Comparison of ENCODE assay signal across 8 cellular contexts in genomic region chr9:113401027-113401792, GRCh38. TPM values are rescaled to one million over a fixed set of nuclear protein-coding genes. Genes with fewer than 3 reads are reported as not detected.
A peak's percentile ranks its signal among the peaks of the same experiment; 100 is the strongest.
DNase-seq lines count a peak whose midpoint lies in the region; ATAC-seq and TF ChIP-seq lines count a peak whose summit lies in the region.

ALAD (minus strand) TSS chr9:113401284; CDS start chr9:113393559, 7,725 bp downstream.

- no peaks in the 10 kb centered on the region for H3K36me3 ChIP-seq in right lobe of liver

- ATAC-seq in CD4-positive, alpha-beta T cell (ENCODE audit: poor library complexity) = peak; percentile 98
- ATAC-seq in GM19397 (IDR thresholded peaks at IDR 0.05; ENCODE audit: unreplicated experiment) (peak; percentile 99), HG03571 (IDR thresholded peaks at IDR 0.05; ENCODE audit: unreplicated experiment) (peak; percentile 99), right lobe of liver (peak; percentile 95 to 99 (median 96))

- H3K4me1 ChIP-seq in right lobe of liver = peaks cover 0 to 51% (median 18%) of the 10 kb centered on the region in 4 donors

- no peaks in the 10 kb centered on the region for H3K9me3 ChIP-seq in CD4-positive, alpha-beta T cell (ENCODE audit: control insufficient read depth, low read length)
- H3K9me3 ChIP-seq in right lobe of liver = no peaks in the 10 kb centered on the region

- peak within 1 kb of the TSS; percentile 98 for H3K4me3 Mint-ChIP-seq in CD4-positive, alpha-beta T cell

- no peaks in the 10 kb centered on the region for H3K27me3 ChIP-seq in CD4-positive, alpha-beta T cell (ENCODE audit: control insufficient read depth, insufficient read depth, low read length)
- no peaks in the 10 kb centered on the region for H3K27me3 ChIP-seq in right lobe of liver

- H3K4me1 Mint-ChIP-seq in CD4-positive, alpha-beta T cell (ENCODE audit: low read depth) = peaks cover 34% of the 10 kb centered on the region

- peaks cover 6% of the 10 kb centered on the region for H3K36me3 Mint-ChIP-seq in CD4-positive, alpha-beta T cell (ENCODE audit: low read depth)

- TF ChIP-seq CTCF in CD4-positive, alpha-beta T cell (IDR thresholded peaks at IDR 0.05) = peak; percentile 93
- TF ChIP-seq CTCF in right lobe of liver (IDR thresholded peaks at IDR 0.05) = peak; percentile 96 to 100 (median 98)

- CTCF ChIA-PET in CD4-positive, alpha-beta T cell (lab: Charles Lee) = interaction anchor here (0.6 to 2.2 kb wide), 20 partner anchors 9 to 985 kb away, joined by 3 to 37 read pairs (median 4); partner anchors contain the start of genes C9orf43, CDC26, HDHD3 and INIP

- peak; percentile 98 to 100 (median 99) for DNase-seq in CD4-positive, alpha-beta T cell
- DNase-seq in NCI-H774 (lab: John Stamatoyannopoulos, UW) (peak; percentile 98), dermis blood vessel endothelial cell (peak; percentile 99), right lobe of liver (peak; percentile 100)
- peak; percentile 99 for DNase-seq in activated CD4-positive, alpha-beta T cell treated with anti-CD3 and anti-CD28 coated beads, Interleukin-2, amount 50 U/mL, for 4 hours
- peak; percentile 99 to 100 for DNase-seq in stimulated activated CD4-positive, alpha-beta T cell treated with anti-CD3 and anti-CD28 coated beads, Interleukin-4, amount 100 ng/mL, for 4 hours

- H3K9me3 Mint-ChIP-seq in CD4-positive, alpha-beta T cell = no peaks in the 10 kb centered on the region

- H3K27ac ChIP-seq in CD4-positive, alpha-beta T cell (ENCODE audit: low read depth, low read length) = peak within 1 kb of the TSS; percentile 50
- peak within 1 kb of the TSS; percentile 28 to 53 (median 30) for H3K27ac ChIP-seq in right lobe of liver

- peak; percentile 68 for TF ChIP-seq POLR2A in right lobe of liver (IDR thresholded peaks at IDR 0.05)

- no peaks in the 10 kb centered on the region for H3K27me3 Mint-ChIP-seq in CD4-positive, alpha-beta T cell

- intact Hi-C loops in CD4-positive, alpha-beta T cell (cut with DNase I, micrococcal nuclease) = loop anchor here (1.0 to 10.0 kb wide), 9 partner anchors 9 to 257 kb away; partner anchors contain the start of genes C9orf43 (in 2 of the 2), POLE3 (in 2 of the 2), BSPRY (in 1 of the 2) and CDC26 (in 1 of the 2)
- intact Hi-C loops in right lobe of liver (cut with DNase I) = no loop called here

- POLR2A ChIA-PET in CD4-positive, alpha-beta T cell (lab: Charles Lee) = interaction anchor here (0.8 to 3.8 kb wide), 6 partner anchors 9 to 181 kb away, joined by 3 to 59 read pairs (median 5); partner anchors contain the start of genes C9orf43, CDC26, FKBP15 and HDHD3

- peak within 1 kb of the TSS; percentile 84 to 91 (median 88) for H3K4me3 ChIP-seq in right lobe of liver

- 6% methylated on average over 6 of the region's 50 CpGs for WGBS in right lobe of liver (ENCODE audit: insufficient coverage, low coverage, low lambda C conversion rate, missing lambda C conversion rate)

- peak within 1 kb of the TSS; percentile 86 for H3K27ac Mint-ChIP-seq in CD4-positive, alpha-beta T cell

RNA-seq across cellular contexts. Expression of gene ALAD, which starts in this region (rescaled TPM):
- 10 to 100 TPM; 14.5 to 15.0 TPM for total RNA-seq in CD4-positive, alpha-beta T cell
- total RNA-seq in dermis blood vessel endothelial cell (15.0 and 22.4 TPM in 2 replicates), right lobe of liver (100 to 1,000 TPM in 2 of 6 experiments, 10 to 100 TPM in 4; 35.3 to 140 (median 73.6) TPM)

Comparison
In these comparisons a context has a peak if more than half of its experiments do, and no peak if none do; other contexts are left out.
1. Peak in every context shown above with its lines: DNase-seq, ATAC-seq, H3K4me3 ChIP-seq and H3K27ac ChIP-seq.
2. intact Hi-C loops: an anchor here in CD4-positive, alpha-beta T cell (1.0 to 10.0 kb wide); none called in right lobe of liver.